In the genomic region with DNA sequence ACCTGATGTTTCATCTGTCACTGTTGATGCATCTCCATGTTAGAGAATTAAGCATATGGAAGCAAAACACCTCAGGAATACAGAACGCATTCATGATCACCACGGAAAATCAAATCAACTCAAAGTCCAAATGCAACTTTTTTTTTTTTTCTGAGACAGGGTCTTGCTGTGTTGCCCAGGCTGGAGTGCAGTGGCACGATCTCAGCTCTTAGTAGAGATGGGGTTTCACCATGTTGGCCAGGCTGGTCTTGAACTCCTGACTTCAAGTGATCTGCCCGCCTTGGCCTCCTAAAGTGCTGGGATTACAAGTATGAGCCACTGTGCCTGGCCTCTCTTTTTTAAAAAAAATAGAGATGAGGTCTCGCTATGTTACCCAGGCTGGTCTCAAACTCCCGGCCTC, we compare ENCODE assay signal across 6 cellular contexts. TPM values are rescaled to one million over a fixed set of nuclear protein-coding genes. Genes with fewer than 3 reads are reported as not detected.
DNase-seq lines count a peak whose midpoint lies in the region; ATAC-seq, FAIRE-seq and TF ChIP-seq lines count a peak whose summit lies in the region.
"Not testable (repeated sequence)": the region's sequence is repeated elsewhere in the genome, so short reads cannot be mapped to it uniquely, and the experiment has no call there.

No MANE protein-coding gene starts in this region.

- ATAC-seq in K562, HepG2, psoas muscle: not testable (repeated sequence)

- CTCF ChIA-PET in Caco-2 (lab: Charles Lee); K562 (lab: Yijun Ruan, JAX; ENCODE audit: low intra/inter-chr PET ratio); HepG2 (lab: Yijun Ruan, JAX; ENCODE audit: low intra/inter-chr PET ratio, low total read pairs): not testable (repeated sequence)
- CTCF ChIA-PET in HEK293 (lab: Yijun Ruan, JAX), result interaction anchor here (0.5 kb wide), 1 partner anchor 10 kb away, joined by 5 read pairs; no protein-coding TSS in a partner anchor
- CTCF ChIA-PET in OCI-LY7 (lab: Charles Lee; ENCODE audit: unreplicated experiment), result interaction anchor here (1.0 to 1.3 kb wide), 2 partner anchors 9 to 11 kb away, joined by 3 to 7 read pairs; no protein-coding TSS in a partner anchor

- not testable (repeated sequence) for BruUV-seq in Caco-2 (replicated peaks; lab: Mats Ljungman, UMichigan); OCI-LY7 (replicated peaks; lab: Mats Ljungman, UMichigan); K562 (replicated peaks; lab: Mats Ljungman, UMichigan); HepG2 (replicated peaks; lab: Mats Ljungman, UMichigan)

- not testable (repeated sequence) for H3K36me3 ChIP-seq in Caco-2 (ENCODE audit: control insufficient read depth, insufficient read depth, low read length); HEK293 (ENCODE audit: control insufficient read depth in 2 of 2, insufficient read depth in 1 of 2, low read length in 2 of 2); HepG2 (replicated peaks in 1 of 2; ENCODE audit: control insufficient read depth in 1 of 2, insufficient read depth in 2 of 2, low read length in 2 of 2); psoas muscle (ENCODE audit: insufficient read depth in 1 of 2, low read depth in 1 of 2)
- H3K36me3 ChIP-seq in OCI-LY7 (ENCODE audit: insufficient read depth, low read length) (peaks cover 34% of the 10 kb centered on the region), K562 (ENCODE audit: control insufficient read depth, insufficient read depth, low read length) (peaks cover 14% of the 10 kb centered on the region; the same call in 2 of the 3 replicates)

- H3K9me1 ChIP-seq in K562 (ENCODE audit: control insufficient read depth, insufficient read depth, low read length), result not testable (repeated sequence)

- 79% methylated on average over 6 of the region's 6 CpGs for WGBS in K562 (ENCODE audit: insufficient coverage, low coverage, missing lambda C conversion rate)
- WGBS in HepG2 (ENCODE audit: low lambda C conversion rate), result 94% methylated on average over 6 of the region's 6 CpGs
- WGBS in psoas muscle, 3 donors, result 95 to 96% (median 95%) methylated on average over 6 of the region's 6 CpGs

- peaks cover 83% of the 10 kb centered on the region for H3K36me3 Mint-ChIP-seq in Caco-2 (ENCODE audit: insufficient read depth, unreplicated experiment)

- TF ChIP-seq RAD21 in K562 (CRISPR knock-in tag; conservative IDR thresholded peaks at IDR 0.05 in 1 of 2, IDR thresholded peaks at IDR 0.05 in 1 of 2); HepG2 (CRISPR knock-in tag; IDR thresholded peaks at IDR 0.05): not testable (repeated sequence)

- H3K9ac ChIP-seq in K562 (ENCODE audit: insufficient read depth in 1 of 2, low read depth in 2 of 2, low read length in 2 of 2); HepG2 (ENCODE audit: insufficient read depth, low read depth, low read length): not testable (repeated sequence)

- FAIRE-seq in K562 (lab: Jason Lieb, UNC); HepG2 (lab: Jason Lieb, UNC): not testable (repeated sequence)

- H3K27me3 ChIP-seq in Caco-2 (replicated peaks; ENCODE audit: control insufficient read depth, insufficient read depth, low read length); K562 (ENCODE audit: control insufficient read depth in 2 of 2, insufficient read depth in 2 of 2, low read length in 2 of 2); HepG2 (ENCODE audit: control insufficient read depth in 1 of 2, insufficient read depth in 2 of 2, low read length in 2 of 2); psoas muscle (ENCODE audit: insufficient read depth in 3 of 3, low read length in 2 of 3): not testable (repeated sequence)

- intact Hi-C loops in Caco-2 (cut with micrococcal nuclease; ENCODE audit: unreplicated experiment); OCI-LY7 (cut with micrococcal nuclease; ENCODE audit: unreplicated experiment); K562 (cut with micrococcal nuclease); HepG2 (cut with micrococcal nuclease; ENCODE audit: unreplicated experiment); psoas muscle (cut with DNase I): not testable (repeated sequence)

- not testable (repeated sequence) for H2AFZ ChIP-seq in OCI-LY7 (ENCODE audit: low read length); K562 (ENCODE audit: low read depth, low read length); HepG2 (ENCODE audit: low read length)

- DNase-seq in Caco-2; OCI-LY7 (ENCODE audit: low spot score); K562 (ENCODE audit: extremely low read depth in 1 of 4, low spot score in 3 of 4); HepG2 (ENCODE audit: low spot score); psoas muscle: not testable (repeated sequence)

- not testable (repeated sequence) for H4K20me1 ChIP-seq in OCI-LY7 (ENCODE audit: insufficient read depth, low read length)
- H4K20me1 ChIP-seq in K562 (replicated peaks; ENCODE audit: control insufficient read depth, insufficient read depth, low read length) (peaks cover 39% of the 10 kb centered on the region), HepG2 (ENCODE audit: insufficient read depth, low read length) (peaks cover 15% of the 10 kb centered on the region; the same call in 1 of the 2 replicates)

- TF ChIP-seq POLR2A in K562 (conservative IDR thresholded peaks at IDR 0.05); HepG2 (IDR thresholded peaks at IDR 0.05; ENCODE audit: insufficient read depth in 1 of 2, low read depth in 2 of 2, low read length in 2 of 2): not testable (repeated sequence)

- peaks cover 35% of the 10 kb centered on the region for H3K4me1 ChIP-seq in Caco-2
- peaks cover 12% of the 10 kb centered on the region for H3K4me1 ChIP-seq in HEK293 (ENCODE audit: control insufficient read depth, insufficient read depth, low read length)
- peaks cover 100% of the 10 kb centered on the region for H3K4me1 ChIP-seq in OCI-LY7 (ENCODE audit: insufficient read depth, low read length, poor library complexity, severe bottlenecking)
- peaks cover 36 to 42% of the 10 kb centered on the region in 2 experiments for H3K4me1 ChIP-seq in K562 (replicated peaks in 1 of 2; ENCODE audit: control insufficient read depth in 2 of 2, insufficient read depth in 2 of 2, low read length in 2 of 2)
- peaks cover 65% of the 10 kb centered on the region for H3K4me1 ChIP-seq in HepG2 (ENCODE audit: insufficient read depth, low read length)
- peaks cover 49% of the 10 kb centered on the region for H3K4me1 ChIP-seq in psoas muscle

- not testable (repeated sequence) for H3K4me3 ChIP-seq in Caco-2 (ENCODE audit: low read depth, low read length); HEK293 (ENCODE audit: low read depth, low read length); K562; HepG2 (replicated peaks in 1 of 3; ENCODE audit: insufficient read depth in 1 of 3, low read depth in 2 of 3, low read length in 3 of 3); psoas muscle
- H3K4me3 ChIP-seq in OCI-LY7 (ENCODE audit: low read depth, low read length, poor library complexity, severe bottlenecking), result peak overlapping the region; percentile 57

- not testable (repeated sequence) for H3K9me3 ChIP-seq in Caco-2; HEK293 (ENCODE audit: control insufficient read depth, insufficient read depth, low read depth, low read length); OCI-LY7 (ENCODE audit: low read length); K562 (replicated peaks; ENCODE audit: control insufficient read depth, insufficient read depth, low read depth, low read length); HepG2 (ENCODE audit: low read length); psoas muscle

- peak overlapping the region; percentile 91 for H3K27ac Mint-ChIP-seq in Caco-2 (ENCODE audit: unreplicated experiment)

- not testable (repeated sequence) for H3K27ac ChIP-seq in HEK293 (ENCODE audit: extremely low read depth, low read depth, low read length); HepG2 (ENCODE audit: extremely low read length, insufficient read depth, low read length)
- H3K27ac ChIP-seq in OCI-LY7 (ENCODE audit: low read depth, low read length, poor library complexity, severe bottlenecking) (peak overlapping the region; percentile 97), K562 (ENCODE audit: extremely low read depth, low read depth, low read length) (peak overlapping the region; percentile 4; the same call in 1 of the 3 replicates), psoas muscle (peak overlapping the region; percentile 36)

- TF ChIP-seq EP300 in K562 (IDR thresholded peaks at IDR 0.05; ENCODE audit: low read length); HepG2 (IDR thresholded peaks at IDR 0.05; ENCODE audit: low read depth in 2 of 2, low read length in 2 of 2); HepG2 (CRISPR knock-in tag; IDR thresholded peaks at IDR 0.05; ENCODE audit: borderline replicate concordance): not testable (repeated sequence)

- in situ Hi-C loops in K562 (cut with MboI); HepG2 (cut with HindIII; ENCODE audit: extremely low pct_ligation_motif_present, low pct_unique_long_range_greater_than_20kb): not testable (repeated sequence)

- POLR2A ChIA-PET in Caco-2 (lab: Charles Lee), result interaction anchor here (0.6 kb wide), 1 partner anchor 284 kb away, joined by 7 read pairs; no protein-coding TSS in a partner anchor
- POLR2A ChIA-PET in HEK293 (lab: Yijun Ruan, JAX); HepG2 (lab: Yijun Ruan, JAX): not testable (repeated sequence)
- POLR2A ChIA-PET in OCI-LY7 (lab: Charles Lee), result interaction anchor here (0.6 to 6.5 kb wide), 3 partner anchors 11 to 460 kb away, joined by 3 to 65 read pairs (median 28); no protein-coding TSS in a partner anchor
- POLR2A ChIA-PET in K562 (lab: Yijun Ruan, JAX), result interaction anchor here (1.1 kb wide), 1 partner anchor 13 kb away, joined by 5 read pairs; no protein-coding TSS in a partner anchor

- H3K4me1 Mint-ChIP-seq in Caco-2 (ENCODE audit: low read depth, unreplicated experiment), result peaks cover 43% of the 10 kb centered on the region

- H3K9me3 Mint-ChIP-seq in Caco-2 (ENCODE audit: unreplicated experiment), result not testable (repeated sequence)

- not testable (repeated sequence) for H3K9me2 ChIP-seq in OCI-LY7 (ENCODE audit: insufficient read depth, low read length)

- H3K27me3 Mint-ChIP-seq in Caco-2 (ENCODE audit: insufficient read depth, unreplicated experiment), result not testable (repeated sequence)

- not testable (repeated sequence) for TF ChIP-seq CTCF in Caco-2 (IDR thresholded peaks at IDR 0.05; ENCODE audit: insufficient read depth in 1 of 2, low read depth in 1 of 2, low read length in 1 of 2, severe bottlenecking in 1 of 2, unreplicated experiment in 1 of 2); HEK293 (tag by site-specific recombination; IDR thresholded peaks at IDR 0.05); OCI-LY7 (conservative IDR thresholded peaks at IDR 0.05; ENCODE audit: low read length); K562 (IDR thresholded peaks at IDR 0.05 in 2 of 3, conservative IDR thresholded peaks at IDR 0.05 in 1 of 3; ENCODE audit: insufficient read depth in 2 of 3, low read depth in 1 of 3, low read length in 3 of 3); HepG2 (CRISPR knock-in tag; IDR thresholded peaks at IDR 0.05); psoas muscle (IDR thresholded peaks at IDR 0.05)

- H3K4me2 ChIP-seq in OCI-LY7 (ENCODE audit: low read length), result peak overlapping the region; percentile 100
- H3K4me2 ChIP-seq in K562 (ENCODE audit: insufficient read depth, low read length); HepG2 (ENCODE audit: low read depth, low read length): not testable (repeated sequence)

- H3K79me2 ChIP-seq in OCI-LY7 (ENCODE audit: insufficient read depth, low read depth, low read length), result peaks cover 95% of the 10 kb centered on the region
- peaks cover 97% of the 10 kb centered on the region for H3K79me2 ChIP-seq in K562 (ENCODE audit: control insufficient read depth, insufficient read depth, low read length)
- peaks cover 64% of the 10 kb centered on the region for H3K79me2 ChIP-seq in HepG2 (ENCODE audit: insufficient read depth, low read length)

- H3K4me3 Mint-ChIP-seq in Caco-2 (ENCODE audit: unreplicated experiment), result not testable (repeated sequence)

RNA-seq across cellular contexts. Expression of a gene that starts 50.3 kb away (rescaled TPM):
- total RNA-seq in Caco-2 (2022) (113 and 116 TPM in 2 replicates), OCI-LY7 (2022) (199 and 247 TPM in 2 replicates), K562 (2014; rRNA removed) (25.2 and 34.2 TPM in 2 replicates), K562 (2014; rRNA removed; fragmentation: Illumina TruSeq; extraction: Trizol) (33.0 and 41.3 TPM in 2 replicates), K562 (2015; rRNA removed; fragmentation: Illumina TruSeq; extraction: Trizol) (25.2 and 26.2 TPM in 2 replicates), K562 (2021) (52.9 and 55.3 TPM in 2 replicates), HepG2 (2016; rRNA removed; fragmentation: Illumina TruSeq; extraction: Trizol) (13.7 and 21.7 TPM in 2 replicates), psoas muscle (10 to 100 TPM; 72.4 to 95.6 (median 76.2) TPM)
- total RNA-seq in OCI-LY7 (2014; rRNA removed; shearing (Covaris generic)), result 131 and 143 TPM in 2 replicates
- 271 and 342 TPM in 2 replicates for total RNA-seq in K562 (2011; cell fraction: chromatin; rRNA removed; ENCODE audit: low replicate concordance)
- 121 and 144 TPM in 2 replicates for total RNA-seq in K562 (2011; cell fraction: nucleolus; rRNA removed)
- total RNA-seq in K562 (2011; cell fraction: nucleoplasm; rRNA removed), result 169 and 178 TPM in 2 replicates
- polyA plus RNA-seq in K562 (2011; rRNA removed) (9.6 and 13.0 TPM in 2 replicates), K562 (2014; fragmentation: Illumina TruSeq; extraction: Trizol) (31.9 and 32.2 TPM in 2 replicates), K562 (2014; fragmentation: Nextera tagmentation; extraction: Ambion mirVana) (1 to 10 TPM; 3.6 to 6.7 TPM), K562 (2014; rRNA removed) (21.4 and 24.7 TPM in 2 replicates), HepG2 (2011; rRNA removed) (14.9 and 17.8 TPM in 2 replicates), psoas muscle (10 to 100 TPM; 12.5 to 35.3 (median 17.7) TPM)
- 9.5 and 20.1 TPM in 2 replicates for polyA plus RNA-seq in K562 (2011; cell fraction: cytosol; rRNA removed)
- polyA plus RNA-seq in K562 (2011; cell fraction: nucleus; rRNA removed), result 8.9 and 14.8 TPM in 2 replicates
- 27.5 and 61.2 TPM in 2 replicates for polyA plus RNA-seq in K562 (2012)
- 33.4 and 37.2 TPM in 2 replicates for polyA minus RNA-seq in K562 (2011; rRNA and poly(A)+ RNA removed)
- polyA minus RNA-seq in K562 (2011; cell fraction: cytosol; rRNA and poly(A)+ RNA removed), result 13.4 and 20.4 TPM in 2 replicates
- polyA minus RNA-seq in K562 (2011; cell fraction: nucleus; rRNA and poly(A)+ RNA removed), result 30.6 and 60.0 TPM in 2 replicates
- total RNA-seq in HepG2 (2016; cell fraction: cytosol; rRNA removed; fragmentation: Illumina TruSeq; extraction: Trizol; ENCODE audit: low read depth), result 11.4 and 13.0 TPM in 2 replicates
- total RNA-seq in HepG2 (2016; cell fraction: insoluble cytoplasmic fraction; rRNA removed; fragmentation: Illumina TruSeq; extraction: Trizol), result 13.2 and 19.0 TPM in 2 replicates
- total RNA-seq in HepG2 (2016; cell fraction: membrane; rRNA removed; fragmentation: Illumina TruSeq; extraction: Trizol), result 12.9 and 17.8 TPM in 2 replicates
- 34.3 and 34.4 TPM in 2 replicates for total RNA-seq in HepG2 (2016; cell fraction: nucleus; rRNA removed; fragmentation: Illumina TruSeq; extraction: Trizol)
- polyA plus RNA-seq in HepG2 (2011; cell fraction: cytosol; rRNA removed), result 11.7 and 14.5 TPM in 2 replicates
- polyA plus RNA-seq in HepG2 (2011; cell fraction: nucleus; rRNA removed), result 19.5 and 20.4 TPM in 2 replicates
- polyA plus RNA-seq in HepG2 (2012), result 17.6 and 19.7 TPM in 2 replicates
- polyA plus RNA-seq in HepG2 (2016; cell fraction: cytosol; fragmentation: Illumina TruSeq; extraction: Trizol; ENCODE audit: low read depth), result 7.4 and 8.5 TPM in 2 replicates
- 16.3 and 20.7 TPM in 2 replicates for polyA plus RNA-seq in HepG2 (2016; cell fraction: insoluble cytoplasmic fraction; fragmentation: Illumina TruSeq; extraction: Trizol; ENCODE audit: low read depth)
- polyA plus RNA-seq in HepG2 (2016; cell fraction: membrane; fragmentation: Illumina TruSeq; extraction: Trizol; ENCODE audit: low read depth), result 17.8 and 18.3 TPM in 2 replicates
- polyA plus RNA-seq in HepG2 (2016; cell fraction: nucleus; fragmentation: Illumina TruSeq; extraction: Trizol; ENCODE audit: insufficient read depth, low read depth), result 20.0 and 22.4 TPM in 2 replicates
- 17.5 and 23.0 TPM in 2 replicates for polyA minus RNA-seq in HepG2 (2011; rRNA and poly(A)+ RNA removed; ENCODE audit: low replicate concordance)
- 9.6 and 10.6 TPM in 2 replicates for polyA minus RNA-seq in HepG2 (2011; cell fraction: cytosol; rRNA and poly(A)+ RNA removed)
- polyA minus RNA-seq in HepG2 (2011; cell fraction: nucleus; rRNA and poly(A)+ RNA removed), result 65.1 and 68.5 TPM in 2 replicates
